In the genomic region with DNA sequence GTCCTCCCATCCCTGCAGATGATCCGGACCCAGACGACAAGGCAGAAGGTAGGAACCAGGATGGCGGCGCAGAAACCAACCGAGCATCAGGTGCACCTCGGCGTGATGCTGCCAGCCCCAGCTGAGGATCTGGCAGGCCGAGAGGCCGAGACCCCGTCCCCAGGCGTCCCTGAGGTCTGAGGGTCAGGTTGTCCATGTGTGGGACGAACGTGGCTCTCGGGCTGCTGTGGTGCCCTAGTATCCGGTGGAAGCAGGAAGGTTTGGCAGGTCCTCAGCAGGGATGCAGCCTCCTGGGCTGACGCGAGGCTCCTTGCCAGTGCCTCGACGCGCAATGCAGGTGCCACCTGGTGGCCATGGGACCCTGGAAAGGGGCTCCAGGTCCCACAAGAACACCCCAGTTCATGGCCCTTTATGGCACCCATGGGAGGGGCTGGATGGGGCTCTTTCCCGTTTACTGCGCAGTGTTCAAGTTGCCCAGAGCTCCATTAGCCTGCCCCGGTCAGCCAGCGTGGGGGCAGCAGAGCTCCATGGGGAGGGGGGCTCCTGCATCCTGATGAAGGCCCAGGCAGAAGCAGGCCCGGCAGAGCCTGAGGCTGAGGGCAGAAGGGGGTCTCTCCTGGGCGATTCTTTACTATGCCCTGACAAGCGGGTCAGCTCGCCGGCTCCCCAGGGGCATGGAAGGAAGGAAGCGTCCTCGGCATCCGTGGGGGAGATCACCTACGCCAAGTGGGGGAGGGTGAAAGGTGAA, we compare ENCODE assay signal across 3 cellular contexts.
TF ChIP-seq lines count a peak whose summit lies in the region.

No MANE protein-coding gene starts in this region.

TF ChIP-seq in SK-N-SH, 30 proteins besides CTCF, POLR2A, EP300 and RAD21 (continues in another document):
- TF ChIP-seq EZH2phosphoT487 (IDR thresholded peaks at IDR 0.05; ENCODE audit: borderline replicate concordance, low read depth) (no peak), YY1 (IDR thresholded peaks at IDR 0.05; ENCODE audit: low read depth) (no peak), TCF12 (IDR thresholded peaks at IDR 0.05) (no peak), CHD2 (IDR thresholded peaks at IDR 0.05; ENCODE audit: low read length, partially characterized antibody) (no peak), NRF1 (IDR thresholded peaks at IDR 0.05; ENCODE audit: low read depth, low read length) (no peak), SMC3 (IDR thresholded peaks at IDR 0.05; ENCODE audit: low read depth, low read length) (no peak), FOXM1 (IDR thresholded peaks at IDR 0.05; ENCODE audit: low read depth) (no peak), POLR2AphosphoS5 (IDR thresholded peaks at IDR 0.05; ENCODE audit: low read depth, low read length) (no peak), MEF2A (IDR thresholded peaks at IDR 0.05; ENCODE audit: borderline replicate concordance, low read depth) (no peak), TEAD4 (IDR thresholded peaks at IDR 0.05; ENCODE audit: borderline replicate concordance, insufficient read depth) (no peak)
- TF ChIP-seq, protein P1, sequence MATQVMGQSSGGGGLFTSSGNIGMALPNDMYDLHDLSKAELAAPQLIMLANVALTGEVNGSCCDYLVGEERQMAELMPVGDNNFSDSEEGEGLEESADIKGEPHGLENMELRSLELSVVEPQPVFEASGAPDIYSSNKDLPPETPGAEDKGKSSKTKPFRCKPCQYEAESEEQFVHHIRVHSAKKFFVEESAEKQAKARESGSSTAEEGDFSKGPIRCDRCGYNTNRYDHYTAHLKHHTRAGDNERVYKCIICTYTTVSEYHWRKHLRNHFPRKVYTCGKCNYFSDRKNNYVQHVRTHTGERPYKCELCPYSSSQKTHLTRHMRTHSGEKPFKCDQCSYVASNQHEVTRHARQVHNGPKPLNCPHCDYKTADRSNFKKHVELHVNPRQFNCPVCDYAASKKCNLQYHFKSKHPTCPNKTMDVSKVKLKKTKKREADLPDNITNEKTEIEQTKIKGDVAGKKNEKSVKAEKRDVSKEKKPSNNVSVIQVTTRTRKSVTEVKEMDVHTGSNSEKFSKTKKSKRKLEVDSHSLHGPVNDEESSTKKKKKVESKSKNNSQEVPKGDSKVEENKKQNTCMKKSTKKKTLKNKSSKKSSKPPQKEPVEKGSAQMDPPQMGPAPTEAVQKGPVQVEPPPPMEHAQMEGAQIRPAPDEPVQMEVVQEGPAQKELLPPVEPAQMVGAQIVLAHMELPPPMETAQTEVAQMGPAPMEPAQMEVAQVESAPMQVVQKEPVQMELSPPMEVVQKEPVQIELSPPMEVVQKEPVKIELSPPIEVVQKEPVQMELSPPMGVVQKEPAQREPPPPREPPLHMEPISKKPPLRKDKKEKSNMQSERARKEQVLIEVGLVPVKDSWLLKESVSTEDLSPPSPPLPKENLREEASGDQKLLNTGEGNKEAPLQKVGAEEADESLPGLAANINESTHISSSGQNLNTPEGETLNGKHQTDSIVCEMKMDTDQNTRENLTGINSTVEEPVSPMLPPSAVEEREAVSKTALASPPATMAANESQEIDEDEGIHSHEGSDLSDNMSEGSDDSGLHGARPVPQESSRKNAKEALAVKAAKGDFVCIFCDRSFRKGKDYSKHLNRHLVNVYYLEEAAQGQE (IDR thresholded peaks at IDR 0.05; ENCODE audit: low read depth, low read length) = no peak
- TF ChIP-seq, protein P2, sequence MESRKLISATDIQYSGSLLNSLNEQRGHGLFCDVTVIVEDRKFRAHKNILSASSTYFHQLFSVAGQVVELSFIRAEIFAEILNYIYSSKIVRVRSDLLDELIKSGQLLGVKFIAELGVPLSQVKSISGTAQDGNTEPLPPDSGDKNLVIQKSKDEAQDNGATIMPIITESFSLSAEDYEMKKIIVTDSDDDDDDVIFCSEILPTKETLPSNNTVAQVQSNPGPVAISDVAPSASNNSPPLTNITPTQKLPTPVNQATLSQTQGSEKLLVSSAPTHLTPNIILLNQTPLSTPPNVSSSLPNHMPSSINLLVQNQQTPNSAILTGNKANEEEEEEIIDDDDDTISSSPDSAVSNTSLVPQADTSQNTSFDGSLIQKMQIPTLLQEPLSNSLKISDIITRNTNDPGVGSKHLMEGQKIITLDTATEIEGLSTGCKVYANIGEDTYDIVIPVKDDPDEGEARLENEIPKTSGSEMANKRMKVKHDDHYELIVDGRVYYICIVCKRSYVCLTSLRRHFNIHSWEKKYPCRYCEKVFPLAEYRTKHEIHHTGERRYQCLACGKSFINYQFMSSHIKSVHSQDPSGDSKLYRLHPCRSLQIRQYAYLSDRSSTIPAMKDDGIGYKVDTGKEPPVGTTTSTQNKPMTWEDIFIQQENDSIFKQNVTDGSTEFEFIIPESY (IDR thresholded peaks at IDR 0.05; ENCODE audit: borderline replicate concordance, low read depth) = no peak

TF ChIP-seq in SK-N-SH treated with all-trans-retinoic acid at 6 μM for 48 hours, 23 proteins besides CTCF, POLR2A, EP300 and RAD21:
- TF ChIP-seq ARNTL (CRISPR knock-in tag; IDR thresholded peaks at IDR 0.05; ENCODE audit: borderline replicate concordance, low read depth) (no peak), OSR1 (CRISPR knock-in tag; IDR thresholded peaks at IDR 0.05) (no peak), ZC3H10 (CRISPR knock-in tag; IDR thresholded peaks at IDR 0.05) (no peak), ZNF565 (CRISPR knock-in tag; conservative IDR thresholded peaks at IDR 0.05; ENCODE audit: low read depth) (no peak), TCF4 (CRISPR knock-in tag; IDR thresholded peaks at IDR 0.05; ENCODE audit: borderline replicate concordance) (no peak), ISL1 (CRISPR knock-in tag; IDR thresholded peaks at IDR 0.05) (no peak), BACH2 (CRISPR knock-in tag; IDR thresholded peaks at IDR 0.05; ENCODE audit: borderline replicate concordance) (no peak), ZNF8 (CRISPR knock-in tag; IDR thresholded peaks at IDR 0.05) (no peak), GLIS3 (CRISPR knock-in tag; IDR thresholded peaks at IDR 0.05) (no peak)
- TF ChIP-seq, protein P3, sequence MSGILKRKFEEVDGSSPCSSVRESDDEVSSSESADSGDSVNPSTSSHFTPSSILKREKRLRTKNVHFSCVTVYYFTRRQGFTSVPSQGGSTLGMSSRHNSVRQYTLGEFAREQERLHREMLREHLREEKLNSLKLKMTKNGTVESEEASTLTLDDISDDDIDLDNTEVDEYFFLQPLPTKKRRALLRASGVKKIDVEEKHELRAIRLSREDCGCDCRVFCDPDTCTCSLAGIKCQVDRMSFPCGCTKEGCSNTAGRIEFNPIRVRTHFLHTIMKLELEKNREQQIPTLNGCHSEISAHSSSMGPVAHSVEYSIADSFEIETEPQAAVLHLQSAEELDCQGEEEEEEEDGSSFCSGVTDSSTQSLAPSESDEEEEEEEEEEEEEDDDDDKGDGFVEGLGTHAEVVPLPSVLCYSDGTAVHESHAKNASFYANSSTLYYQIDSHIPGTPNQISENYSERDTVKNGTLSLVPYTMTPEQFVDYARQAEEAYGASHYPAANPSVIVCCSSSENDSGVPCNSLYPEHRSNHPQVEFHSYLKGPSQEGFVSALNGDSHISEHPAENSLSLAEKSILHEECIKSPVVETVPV (CRISPR knock-in tag; IDR thresholded peaks at IDR 0.05) = no peak
- TF ChIP-seq, protein P4, sequence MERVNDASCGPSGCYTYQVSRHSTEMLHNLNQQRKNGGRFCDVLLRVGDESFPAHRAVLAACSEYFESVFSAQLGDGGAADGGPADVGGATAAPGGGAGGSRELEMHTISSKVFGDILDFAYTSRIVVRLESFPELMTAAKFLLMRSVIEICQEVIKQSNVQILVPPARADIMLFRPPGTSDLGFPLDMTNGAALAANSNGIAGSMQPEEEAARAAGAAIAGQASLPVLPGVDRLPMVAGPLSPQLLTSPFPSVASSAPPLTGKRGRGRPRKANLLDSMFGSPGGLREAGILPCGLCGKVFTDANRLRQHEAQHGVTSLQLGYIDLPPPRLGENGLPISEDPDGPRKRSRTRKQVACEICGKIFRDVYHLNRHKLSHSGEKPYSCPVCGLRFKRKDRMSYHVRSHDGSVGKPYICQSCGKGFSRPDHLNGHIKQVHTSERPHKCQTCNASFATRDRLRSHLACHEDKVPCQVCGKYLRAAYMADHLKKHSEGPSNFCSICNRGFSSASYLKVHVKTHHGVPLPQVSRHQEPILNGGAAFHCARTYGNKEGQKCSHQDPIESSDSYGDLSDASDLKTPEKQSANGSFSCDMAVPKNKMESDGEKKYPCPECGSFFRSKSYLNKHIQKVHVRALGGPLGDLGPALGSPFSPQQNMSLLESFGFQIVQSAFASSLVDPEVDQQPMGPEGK (CRISPR knock-in tag; IDR thresholded peaks at IDR 0.05; ENCODE audit: borderline replicate concordance) = no peak
- TF ChIP-seq, protein P5, sequence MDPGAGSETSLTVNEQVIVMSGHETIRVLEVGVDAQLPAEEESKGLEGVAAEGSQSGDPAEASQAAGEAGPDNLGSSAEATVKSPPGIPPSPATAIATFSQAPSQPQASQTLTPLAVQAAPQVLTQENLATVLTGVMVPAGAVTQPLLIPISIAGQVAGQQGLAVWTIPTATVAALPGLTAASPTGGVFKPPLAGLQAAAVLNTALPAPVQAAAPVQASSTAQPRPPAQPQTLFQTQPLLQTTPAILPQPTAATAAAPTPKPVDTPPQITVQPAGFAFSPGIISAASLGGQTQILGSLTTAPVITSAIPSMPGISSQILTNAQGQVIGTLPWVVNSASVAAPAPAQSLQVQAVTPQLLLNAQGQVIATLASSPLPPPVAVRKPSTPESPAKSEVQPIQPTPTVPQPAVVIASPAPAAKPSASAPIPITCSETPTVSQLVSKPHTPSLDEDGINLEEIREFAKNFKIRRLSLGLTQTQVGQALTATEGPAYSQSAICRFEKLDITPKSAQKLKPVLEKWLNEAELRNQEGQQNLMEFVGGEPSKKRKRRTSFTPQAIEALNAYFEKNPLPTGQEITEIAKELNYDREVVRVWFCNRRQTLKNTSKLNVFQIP (CRISPR knock-in tag; IDR thresholded peaks at IDR 0.05; ENCODE audit: borderline replicate concordance, low read depth) = no peak
TF ChIP-seq in SK-N-SH treated with all-trans-retinoic acid at 6 μM for 48 hours: peak in this region for 0.

TF ChIP-seq in H1, 55 proteins besides CTCF, POLR2A, EP300 and RAD21:
- TF ChIP-seq, protein P6, sequence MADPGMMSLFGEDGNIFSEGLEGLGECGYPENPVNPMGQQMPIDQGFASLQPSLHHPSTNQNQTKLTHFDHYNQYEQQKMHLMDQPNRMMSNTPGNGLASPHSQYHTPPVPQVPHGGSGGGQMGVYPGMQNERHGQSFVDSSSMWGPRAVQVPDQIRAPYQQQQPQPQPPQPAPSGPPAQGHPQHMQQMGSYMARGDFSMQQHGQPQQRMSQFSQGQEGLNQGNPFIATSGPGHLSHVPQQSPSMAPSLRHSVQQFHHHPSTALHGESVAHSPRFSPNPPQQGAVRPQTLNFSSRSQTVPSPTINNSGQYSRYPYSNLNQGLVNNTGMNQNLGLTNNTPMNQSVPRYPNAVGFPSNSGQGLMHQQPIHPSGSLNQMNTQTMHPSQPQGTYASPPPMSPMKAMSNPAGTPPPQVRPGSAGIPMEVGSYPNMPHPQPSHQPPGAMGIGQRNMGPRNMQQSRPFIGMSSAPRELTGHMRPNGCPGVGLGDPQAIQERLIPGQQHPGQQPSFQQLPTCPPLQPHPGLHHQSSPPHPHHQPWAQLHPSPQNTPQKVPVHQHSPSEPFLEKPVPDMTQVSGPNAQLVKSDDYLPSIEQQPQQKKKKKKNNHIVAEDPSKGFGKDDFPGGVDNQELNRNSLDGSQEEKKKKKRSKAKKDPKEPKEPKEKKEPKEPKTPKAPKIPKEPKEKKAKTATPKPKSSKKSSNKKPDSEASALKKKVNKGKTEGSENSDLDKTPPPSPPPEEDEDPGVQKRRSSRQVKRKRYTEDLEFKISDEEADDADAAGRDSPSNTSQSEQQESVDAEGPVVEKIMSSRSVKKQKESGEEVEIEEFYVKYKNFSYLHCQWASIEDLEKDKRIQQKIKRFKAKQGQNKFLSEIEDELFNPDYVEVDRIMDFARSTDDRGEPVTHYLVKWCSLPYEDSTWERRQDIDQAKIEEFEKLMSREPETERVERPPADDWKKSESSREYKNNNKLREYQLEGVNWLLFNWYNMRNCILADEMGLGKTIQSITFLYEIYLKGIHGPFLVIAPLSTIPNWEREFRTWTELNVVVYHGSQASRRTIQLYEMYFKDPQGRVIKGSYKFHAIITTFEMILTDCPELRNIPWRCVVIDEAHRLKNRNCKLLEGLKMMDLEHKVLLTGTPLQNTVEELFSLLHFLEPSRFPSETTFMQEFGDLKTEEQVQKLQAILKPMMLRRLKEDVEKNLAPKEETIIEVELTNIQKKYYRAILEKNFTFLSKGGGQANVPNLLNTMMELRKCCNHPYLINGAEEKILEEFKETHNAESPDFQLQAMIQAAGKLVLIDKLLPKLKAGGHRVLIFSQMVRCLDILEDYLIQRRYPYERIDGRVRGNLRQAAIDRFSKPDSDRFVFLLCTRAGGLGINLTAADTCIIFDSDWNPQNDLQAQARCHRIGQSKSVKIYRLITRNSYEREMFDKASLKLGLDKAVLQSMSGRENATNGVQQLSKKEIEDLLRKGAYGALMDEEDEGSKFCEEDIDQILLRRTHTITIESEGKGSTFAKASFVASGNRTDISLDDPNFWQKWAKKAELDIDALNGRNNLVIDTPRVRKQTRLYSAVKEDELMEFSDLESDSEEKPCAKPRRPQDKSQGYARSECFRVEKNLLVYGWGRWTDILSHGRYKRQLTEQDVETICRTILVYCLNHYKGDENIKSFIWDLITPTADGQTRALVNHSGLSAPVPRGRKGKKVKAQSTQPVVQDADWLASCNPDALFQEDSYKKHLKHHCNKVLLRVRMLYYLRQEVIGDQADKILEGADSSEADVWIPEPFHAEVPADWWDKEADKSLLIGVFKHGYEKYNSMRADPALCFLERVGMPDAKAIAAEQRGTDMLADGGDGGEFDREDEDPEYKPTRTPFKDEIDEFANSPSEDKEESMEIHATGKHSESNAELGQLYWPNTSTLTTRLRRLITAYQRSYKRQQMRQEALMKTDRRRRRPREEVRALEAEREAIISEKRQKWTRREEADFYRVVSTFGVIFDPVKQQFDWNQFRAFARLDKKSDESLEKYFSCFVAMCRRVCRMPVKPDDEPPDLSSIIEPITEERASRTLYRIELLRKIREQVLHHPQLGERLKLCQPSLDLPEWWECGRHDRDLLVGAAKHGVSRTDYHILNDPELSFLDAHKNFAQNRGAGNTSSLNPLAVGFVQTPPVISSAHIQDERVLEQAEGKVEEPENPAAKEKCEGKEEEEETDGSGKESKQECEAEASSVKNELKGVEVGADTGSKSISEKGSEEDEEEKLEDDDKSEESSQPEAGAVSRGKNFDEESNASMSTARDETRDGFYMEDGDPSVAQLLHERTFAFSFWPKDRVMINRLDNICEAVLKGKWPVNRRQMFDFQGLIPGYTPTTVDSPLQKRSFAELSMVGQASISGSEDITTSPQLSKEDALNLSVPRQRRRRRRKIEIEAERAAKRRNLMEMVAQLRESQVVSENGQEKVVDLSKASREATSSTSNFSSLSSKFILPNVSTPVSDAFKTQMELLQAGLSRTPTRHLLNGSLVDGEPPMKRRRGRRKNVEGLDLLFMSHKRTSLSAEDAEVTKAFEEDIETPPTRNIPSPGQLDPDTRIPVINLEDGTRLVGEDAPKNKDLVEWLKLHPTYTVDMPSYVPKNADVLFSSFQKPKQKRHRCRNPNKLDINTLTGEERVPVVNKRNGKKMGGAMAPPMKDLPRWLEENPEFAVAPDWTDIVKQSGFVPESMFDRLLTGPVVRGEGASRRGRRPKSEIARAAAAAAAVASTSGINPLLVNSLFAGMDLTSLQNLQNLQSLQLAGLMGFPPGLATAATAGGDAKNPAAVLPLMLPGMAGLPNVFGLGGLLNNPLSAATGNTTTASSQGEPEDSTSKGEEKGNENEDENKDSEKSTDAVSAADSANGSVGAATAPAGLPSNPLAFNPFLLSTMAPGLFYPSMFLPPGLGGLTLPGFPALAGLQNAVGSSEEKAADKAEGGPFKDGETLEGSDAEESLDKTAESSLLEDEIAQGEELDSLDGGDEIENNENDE (IDR thresholded peaks at IDR 0.05; ENCODE audit: insufficient replicate concordance, low read length) = no peak
- no peak for TF ChIP-seq RFX5 (IDR thresholded peaks at IDR 0.05; ENCODE audit: borderline replicate concordance, low read depth, low read length)
- TF ChIP-seq CREB1 (IDR thresholded peaks at IDR 0.05) = no peak
- no peak for TF ChIP-seq ZNF274 (IDR thresholded peaks at IDR 0.05; ENCODE audit: borderline replicate concordance, extremely low read depth, low read length)
- TF ChIP-seq EGR1 (IDR thresholded peaks at IDR 0.05; ENCODE audit: borderline replicate concordance, low read depth, low read length) = no peak
- TF ChIP-seq MAFK (IDR thresholded peaks at IDR 0.05; ENCODE audit: low read depth, low read length) = no peak
- TF ChIP-seq SP4 (IDR thresholded peaks at IDR 0.05; ENCODE audit: low read length) = no peak
- TF ChIP-seq, protein P7, sequence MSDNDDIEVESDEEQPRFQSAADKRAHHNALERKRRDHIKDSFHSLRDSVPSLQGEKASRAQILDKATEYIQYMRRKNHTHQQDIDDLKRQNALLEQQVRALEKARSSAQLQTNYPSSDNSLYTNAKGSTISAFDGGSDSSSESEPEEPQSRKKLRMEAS (IDR thresholded peaks at IDR 0.05) = no peak
